24 cellular contexts compared by ENCODE assay signal in genomic region chr2:17839959-17840358, GRCh38. TPM values are rescaled to one million over a fixed set of nuclear protein-coding genes. Genes with fewer than 3 reads are reported as not detected.
DNase-seq lines count a peak whose midpoint lies in the region; ATAC-seq and TF ChIP-seq lines count a peak whose summit lies in the region.
"Had no signal": no experiment of that assay in that cellular context is flagged by ENCODE, and none has a peak within 500 bp of the region (broad histone marks: within the 10 kb centered on the region; RNA-seq: fewer than 3 reads in every experiment).

No MANE protein-coding gene starts in this region.

- no peak overlapping the region for H3K14ac ChIP-seq in H9 (ENCODE audit: insufficient read depth, low read length)

- H2BK5ac ChIP-seq in H9 (ENCODE audit: insufficient read length, low read length) = no peak overlapping the region

- H2BK12ac ChIP-seq in H9 (ENCODE audit: insufficient read length, low read depth, low read length) = no peak overlapping the region

- no peak overlapping the region for H2BK20ac ChIP-seq in H9 (ENCODE audit: low read depth, low read length, poor library complexity, severe bottlenecking)

- no peaks in the 10 kb centered on the region for H3K9me3 Mint-ChIP-seq in H9
- H3K9me3 Mint-ChIP-seq: CD14-positive monocyte; CD4-positive, alpha-beta T cell; HFFc6 had no signal

- intact Hi-C loops in Right ventricle myocardium superior (cut with DNase I) = no loop called here
- intact Hi-C loops in cardiac septum (cut with DNase I) = no loop called here
- intact Hi-C loops in left ventricle myocardium inferior (cut with micrococcal nuclease) = no loop called here
- intact Hi-C loops in testis (cut with DNase I; ENCODE audit: low total_unique reads) = no loop called here

- H2AK5ac ChIP-seq in H9 (ENCODE audit: insufficient read length, low read length) = no peak overlapping the region

- no peaks in the 10 kb centered on the region for H3K79me1 ChIP-seq in H9 (ENCODE audit: insufficient read depth, low read depth, low read length, poor library complexity, severe bottlenecking)

- no peak overlapping the region for H4K8ac ChIP-seq in H9 (replicated peaks; ENCODE audit: insufficient read length, low read depth, low read length)

- H3K4me3 ChIP-seq in left ventricle myocardium inferior (no peak overlapping the region), testis (no peak overlapping the region)
- H3K4me3 ChIP-seq: A549; BLaER1 treated with 17β-estradiol and CSF1 and Interleukin-3, amounts not matched to agents 10 nM and 100 nM; GM23248; HAP-1 had no signal

- H3K79me2 ChIP-seq in H9 (ENCODE audit: insufficient read depth, low read length) = no peaks in the 10 kb centered on the region

- H3K27me3 ChIP-seq in left ventricle myocardium inferior (ENCODE audit: low read depth) (no peaks in the 10 kb centered on the region), testis (no peaks in the 10 kb centered on the region), H9 (ENCODE audit: insufficient read depth, low read length) (no peaks in the 10 kb centered on the region)
- H3K27me3 ChIP-seq: BE2C; BLaER1 treated with 17β-estradiol and CSF1 and Interleukin-3, amounts not matched to agents 10 nM and 100 nM had no signal

- no peak overlapping the region for H2AFZ ChIP-seq in H9 (ENCODE audit: low read length)
- H2AFZ ChIP-seq: GM23248 had no signal

- no peak overlapping the region for H3K4me3 Mint-ChIP-seq in H9
- H3K4me3 Mint-ChIP-seq: CD14-positive monocyte; CD4-positive, alpha-beta T cell; CD8-positive, alpha-beta memory T cell; HFFc6 had no signal

- H3K56ac ChIP-seq in H9 (ENCODE audit: insufficient read length, low read depth, low read length) = no peak overlapping the region

- no peak overlapping the region for H3K27ac Mint-ChIP-seq in H9
- H3K27ac Mint-ChIP-seq: CD14-positive monocyte; CD4-positive, alpha-beta T cell; CD8-positive, alpha-beta memory T cell; HFFc6 had no signal

- ATAC-seq in Right ventricle myocardium superior (ENCODE audit: poor library complexity) (peak; percentile 93), GM18519 (IDR thresholded peaks at IDR 0.05; ENCODE audit: low FRiP score, unreplicated experiment) (no peak)
- ATAC-seq: A549 had no signal

- H3K9me3 ChIP-seq in left ventricle myocardium inferior (replicated peaks) (no peaks in the 10 kb centered on the region), testis (no peaks in the 10 kb centered on the region), H9 (ENCODE audit: control insufficient read depth, low read depth, low read length) (no peaks in the 10 kb centered on the region)
- H3K9me3 ChIP-seq: A549; BE2C; BLaER1 treated with 17β-estradiol and CSF1 and Interleukin-3, amounts not matched to agents 10 nM and 100 nM; HAP-1 had no signal

- H4K20me1 ChIP-seq in H9 (ENCODE audit: control insufficient read depth, insufficient read depth, insufficient read length) = no peaks in the 10 kb centered on the region
- H4K20me1 ChIP-seq: BLaER1 treated with 17β-estradiol and CSF1 and Interleukin-3, amounts not matched to agents 10 nM and 100 nM had no signal

- no peak for TF ChIP-seq POLR2A in testis (IDR thresholded peaks at IDR 0.05)

- peaks cover 13% of the 10 kb centered on the region for H3K4me1 ChIP-seq in left ventricle myocardium inferior
- H3K4me1 ChIP-seq in testis = peaks cover 22% of the 10 kb centered on the region
- no peaks in the 10 kb centered on the region for H3K4me1 ChIP-seq in H9 (ENCODE audit: insufficient read depth, low read length)
- H3K4me1 ChIP-seq: A549; BE2C; BLaER1 treated with 17β-estradiol and CSF1 and Interleukin-3, amounts not matched to agents 10 nM and 100 nM had no signal

- no peak overlapping the region for H2BK120ac ChIP-seq in H9 (ENCODE audit: low read depth, low read length, poor library complexity, severe bottlenecking)

- H3K36me3 Mint-ChIP-seq in H9 (ENCODE audit: insufficient read depth in 1 of 3, low read depth in 3 of 3) = no peaks in the 10 kb centered on the region
- H3K36me3 Mint-ChIP-seq: CD14-positive monocyte; CD8-positive, alpha-beta memory T cell had no signal

- H3K23ac ChIP-seq in H9 (ENCODE audit: insufficient read length, low read depth, low read length) = no peak overlapping the region

- WGBS in testis, 2 donors = 48 to 63% methylated on average over 2 of the region's 2 CpGs
- whole genome bisulfite sequencing in H9 (ENCODE audit: extremely low coverage, insufficient read length, low lambda C conversion rate) = no CpG with 5 or more reads among the region's 2 CpGs

- H3K18ac ChIP-seq in H9 (ENCODE audit: insufficient read length, low read depth, low read length) = no peak overlapping the region

- no peaks in the 10 kb centered on the region for H3K4me1 Mint-ChIP-seq in H9
- H3K4me1 Mint-ChIP-seq: CD14-positive monocyte; CD8-positive, alpha-beta memory T cell had no signal

- H2BK15ac ChIP-seq in H9 (ENCODE audit: low read depth, low read length) = no peak overlapping the region

- H3K27me3 Mint-ChIP-seq in H9 (ENCODE audit: low read depth) = peaks cover 2% of the 10 kb centered on the region; the same call in 1 of the 2 replicates

- no peak for DNase-seq in Right ventricle myocardium superior
- DNase-seq in cardiac septum (ENCODE audit: low spot score) = no peak
- DNase-seq in left ventricle myocardium inferior = no peak
- DNase-seq in testis = no peak
- DNase-seq in H9 = no peak
- DNase-seq: 8988T; ACHN; AML-193; BE2C; CD4-positive, alpha-beta T cell; CD8-positive, alpha-beta memory T cell; DMS53; DMS79 treated with DMSO at 0.1 percent for 48 hours; GF-D8; GM23248; HFFc6 had no signal

- H3K4ac ChIP-seq in H9 (ENCODE audit: low read depth, low read length) = no peak overlapping the region

- no peak for TF ChIP-seq CTCF in left ventricle myocardium inferior (IDR thresholded peaks at IDR 0.05; ENCODE audit: borderline replicate concordance)
- no peak for TF ChIP-seq CTCF in testis (IDR thresholded peaks at IDR 0.05)
- no peak for TF ChIP-seq CTCF in H9 (conservative IDR thresholded peaks at IDR 0.05)

- no peak overlapping the region for H4K91ac ChIP-seq in H9 (ENCODE audit: insufficient read length, low read depth, low read length)

- H3K9ac ChIP-seq in H9 (ENCODE audit: extremely low read depth, insufficient read length, low read length) = no peak overlapping the region
- H3K9ac ChIP-seq: BLaER1 treated with 17β-estradiol and CSF1 and Interleukin-3, amounts not matched to agents 10 nM and 100 nM; GM23248 had no signal

- H3K4me2 ChIP-seq in H9 (ENCODE audit: insufficient read depth, insufficient read length, low read length) = no peak overlapping the region
- H3K4me2 ChIP-seq: A549; BLaER1 treated with 17β-estradiol and CSF1 and Interleukin-3, amounts not matched to agents 10 nM and 100 nM had no signal

- H3K27ac ChIP-seq in left ventricle myocardium inferior (replicated peaks) (peak overlapping the region; percentile 39), testis (peak overlapping the region; percentile 5 to 65), H9 (ENCODE audit: insufficient read length, low read depth, low read length) (no peak overlapping the region)
- H3K27ac ChIP-seq: A549; BLaER1 treated with 17β-estradiol and CSF1 and Interleukin-3, amounts not matched to agents 10 nM and 100 nM; GM23248 had no signal

- no peaks in the 10 kb centered on the region for H3K23me2 ChIP-seq in H9 (ENCODE audit: insufficient read length, low read depth, low read length, poor library complexity, severe bottlenecking)

- no peak overlapping the region for H4K5ac ChIP-seq in H9 (ENCODE audit: insufficient read length, low read depth, low read length)

- H3K36me3 ChIP-seq in left ventricle myocardium inferior (no peaks in the 10 kb centered on the region), testis (ENCODE audit: low read depth, missing control alignments) (no peaks in the 10 kb centered on the region)
- H3K36me3 ChIP-seq: BE2C; BLaER1 treated with 17β-estradiol and CSF1 and Interleukin-3, amounts not matched to agents 10 nM and 100 nM; HAP-1 had no signal

- H3T11ph ChIP-seq in H9 (ENCODE audit: low read length) = no peak overlapping the region

RNA-seq across cellular contexts. Expression of gene MSGN1, which starts 23.7 kb away (rescaled TPM):
- total RNA-seq in Right ventricle myocardium superior = not detected
- total RNA-seq in cardiac septum = not detected
- total RNA-seq in left ventricle myocardium inferior = not detected
- total RNA-seq in testis = not detected
- polyA plus RNA-seq in testis (ENCODE audit: insufficient read depth, low read depth, low replicate concordance) = not detected
- total RNA-seq in H9 (2021) = not detected in 2 replicates
- total RNA-seq: CD4-positive, alpha-beta T cell; CD8-positive, alpha-beta memory T cell; Daoy; GM23248; H4; HFFc6 had no signal
- polyA plus RNA-seq: A549; CD14-positive monocyte; CD8-positive, alpha-beta memory T cell; GM23248 had no signal

RNA-seq across cellular contexts. Expression of gene KCNS3, which starts 38.5 kb away (rescaled TPM):
- total RNA-seq in Right ventricle myocardium superior (4.2 TPM), cardiac septum (3.7 TPM), left ventricle myocardium inferior (4.0 TPM), testis (10 to 100 TPM; 17.4 to 86.9 TPM), H9 (2021) (7.2 and 8.0 TPM in 2 replicates)
- 12.1 TPM for polyA plus RNA-seq in testis (ENCODE audit: insufficient read depth, low read depth, low replicate concordance)
- total RNA-seq: CD4-positive, alpha-beta T cell; CD8-positive, alpha-beta memory T cell; G401 had no signal
- polyA plus RNA-seq: CD14-positive monocyte; CD8-positive, alpha-beta memory T cell had no signal
